27 cellular contexts compared by ENCODE assay signal in the genomic region with DNA sequence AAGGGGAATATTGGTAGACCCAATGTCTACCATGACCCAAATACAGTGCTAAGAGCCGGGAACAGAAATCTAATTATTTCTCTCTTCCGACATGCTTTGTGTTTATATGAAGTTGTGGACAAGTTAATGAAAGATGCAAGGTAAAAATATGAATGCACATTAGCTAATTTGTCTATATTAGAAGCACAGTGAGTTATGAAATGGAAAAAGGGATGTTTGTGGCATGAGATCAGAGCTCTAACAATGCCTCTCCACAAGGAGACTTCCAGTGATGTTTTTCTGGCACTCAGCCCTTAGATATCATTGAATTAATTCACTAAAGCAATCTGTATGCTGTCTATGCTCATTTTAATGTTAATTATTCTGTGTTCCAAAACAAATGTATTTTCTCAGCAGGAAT.
DNase-seq lines count a peak whose midpoint lies in the region; ATAC-seq and TF ChIP-seq lines count a peak whose summit lies in the region.
"Had no signal": no experiment of that assay in that cellular context is flagged by ENCODE, and none has a peak within 500 bp of the region (broad histone marks: within the 10 kb centered on the region; RNA-seq: fewer than 3 reads in every experiment).

No MANE protein-coding gene starts in this region.

- no peaks in the 10 kb centered on the region for H3K79me2 ChIP-seq in SK-N-SH (ENCODE audit: insufficient read depth)

- no peaks in the 10 kb centered on the region for H3K9me3 ChIP-seq in SK-N-SH
- H3K9me3 ChIP-seq: breast epithelium, Caco-2, gastrocnemius medialis, sigmoid colon had no signal

- no peaks in the 10 kb centered on the region for H3K27me3 ChIP-seq in SK-N-SH (ENCODE audit: insufficient read depth)
- H3K27me3 ChIP-seq: breast epithelium, gastrocnemius medialis, neural progenitor cell, sigmoid colon had no signal

- no peak for TF ChIP-seq CTCF in SK-N-SH (IDR thresholded peaks at IDR 0.05)

- no peaks in the 10 kb centered on the region for H4K20me1 ChIP-seq in SK-N-SH (ENCODE audit: insufficient read depth)

- H3K9ac ChIP-seq in SK-N-SH: no peak overlapping the region
- H3K9ac ChIP-seq: neural progenitor cell had no signal

- POLR2A ChIA-PET in SK-N-SH (lab: Yijun Ruan, JAX): no interaction called here

- no peak overlapping the region for H3K4me3 ChIP-seq in SK-N-SH (ENCODE audit: low read depth in 2 of 2, low read length in 1 of 2)
- H3K4me3 ChIP-seq: breast epithelium, coronary artery, gastrocnemius medialis, neural progenitor cell, sigmoid colon had no signal

- no peak overlapping the region for H3K4me2 ChIP-seq in SK-N-SH
- H3K4me2 ChIP-seq: neural progenitor cell had no signal

- WGBS in SK-N-SH (ENCODE audit: low lambda C conversion rate): 19% methylated on average over 2 of the region's 2 CpGs

- peaks cover 2 to 28% of the 10 kb centered on the region in 2 experiments for H3K4me1 ChIP-seq in SK-N-SH (ENCODE audit: control insufficient read depth in 1 of 2, insufficient read depth in 2 of 2, low read depth in 1 of 2, low read length in 1 of 2)
- H3K4me1 ChIP-seq: breast epithelium, gastrocnemius medialis, sigmoid colon had no signal

- H3K27ac ChIP-seq in SK-N-SH (ENCODE audit: low read depth in 2 of 2, low read length in 1 of 2): peak overlapping the region in 1 of 2 experiments; percentile 31; a peak in 2 of 4 replicates
- H3K27ac ChIP-seq: breast epithelium, C4-2B, coronary artery, gastrocnemius medialis, neural progenitor cell, sigmoid colon, WERI-Rb-1 had no signal

- no peaks in the 10 kb centered on the region for H3F3A ChIP-seq in SK-N-SH (replicated peaks; ENCODE audit: insufficient read depth)

- TF ChIP-seq EP300 in SK-N-SH (IDR thresholded peaks at IDR 0.05; ENCODE audit: borderline replicate concordance in 1 of 2, low read depth in 1 of 2, low read length in 1 of 2): no peak

- H2AFZ ChIP-seq in SK-N-SH (ENCODE audit: low read depth): 0 out of 2 replicates have a peak overlapping the region, but pooled peaks have one; percentile 2
- H2AFZ ChIP-seq: neural progenitor cell had no signal

- TF ChIP-seq RAD21 in SK-N-SH (IDR thresholded peaks at IDR 0.05; ENCODE audit: low read length): no peak

- ATAC-seq in HG03571 (IDR thresholded peaks at IDR 0.05; ENCODE audit: unreplicated experiment) (no peak), HG03039 (IDR thresholded peaks at IDR 0.05; ENCODE audit: unreplicated experiment) (no peak)
- ATAC-seq: activated naive CD8-positive, alpha-beta T cell treated with anti-CD3 and anti-CD28 coated beads, Interleukin-2, amount 50 U/mL, for 24 hours; gastrocnemius medialis; stimulated activated memory B cell treated with anti-CD40 and anti-IgM and Interleukin-4, amounts not matched to agents 10 μg/mL and 1 μg/mL and 100 μg/mL, for 72 hours had no signal

- CTCF ChIA-PET in SK-N-SH (lab: Yijun Ruan, JAX): interaction anchor here (1.0 to 1.2 kb wide), 2 partner anchors 12 to 26 kb away, joined by 3 to 4 read pairs; no protein-coding TSS in a partner anchor

- no peaks in the 10 kb centered on the region for H3K9me2 ChIP-seq in SK-N-SH

- H3K36me3 ChIP-seq in SK-N-SH (replicated peaks in 1 of 2; ENCODE audit: control insufficient read depth in 1 of 2, insufficient read depth in 2 of 2, low read length in 1 of 2): no peaks in the 10 kb centered on the region
- H3K36me3 ChIP-seq: breast epithelium, gastrocnemius medialis, neural progenitor cell, sigmoid colon, WERI-Rb-1 had no signal

- peak; percentile 3 for DNase-seq in A172 (ENCODE audit: low spot score)
- peak; percentile 6 for DNase-seq in ELR (ENCODE audit: low read depth)
- DNase-seq in SK-N-SH: no peak
- peak; percentile 27 for DNase-seq in dedifferentiated amniotic fluid mesenchymal stem cell (ENCODE audit: extremely low spot score)
- no peak for DNase-seq in hypothalamus (lab: John Stamatoyannopoulos, UW)
- no peak for DNase-seq in cortex of kidney (lab: John Stamatoyannopoulos, UW)
- DNase-seq: activated CD4-positive, alpha-beta T cell treated with anti-CD3 and anti-CD28 coated beads for 48 hours; activated gamma-delta T cell; activated naive CD8-positive, alpha-beta T cell treated with anti-CD3 and anti-CD28 coated beads, Interleukin-2, amount 50 U/mL, for 24 hours; activated T-cell treated with anti-CD3 and anti-CD28 coated beads, Interleukin-2, amount 50 U/mL, for 1 hour; Caco-2; gastrocnemius medialis; GF-D8; mesenchymal stem cell; NCI-H526; RPMI8226; sigmoid colon; stimulated activated CD4-positive, alpha-beta T cell treated with anti-CD3 and anti-CD28 coated beads, Interleukin-4, amount 100 ng/mL, for 4 hours; T-helper 9 cell; WERI-Rb-1 had no signal

TF ChIP-seq in SK-N-SH, 30 proteins besides CTCF, POLR2A, EP300 and RAD21:
- TF ChIP-seq, protein P1, sequence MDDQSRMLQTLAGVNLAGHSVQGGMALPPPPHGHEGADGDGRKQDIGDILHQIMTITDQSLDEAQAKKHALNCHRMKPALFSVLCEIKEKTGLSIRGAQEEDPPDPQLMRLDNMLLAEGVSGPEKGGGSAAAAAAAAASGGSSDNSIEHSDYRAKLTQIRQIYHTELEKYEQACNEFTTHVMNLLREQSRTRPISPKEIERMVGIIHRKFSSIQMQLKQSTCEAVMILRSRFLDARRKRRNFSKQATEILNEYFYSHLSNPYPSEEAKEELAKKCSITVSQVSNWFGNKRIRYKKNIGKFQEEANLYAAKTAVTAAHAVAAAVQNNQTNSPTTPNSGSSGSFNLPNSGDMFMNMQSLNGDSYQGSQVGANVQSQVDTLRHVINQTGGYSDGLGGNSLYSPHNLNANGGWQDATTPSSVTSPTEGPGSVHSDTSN (IDR thresholded peaks at IDR 0.05): peak; percentile 22; the same call in 1 of the 2 replicates
- TF ChIP-seq, protein P2, sequence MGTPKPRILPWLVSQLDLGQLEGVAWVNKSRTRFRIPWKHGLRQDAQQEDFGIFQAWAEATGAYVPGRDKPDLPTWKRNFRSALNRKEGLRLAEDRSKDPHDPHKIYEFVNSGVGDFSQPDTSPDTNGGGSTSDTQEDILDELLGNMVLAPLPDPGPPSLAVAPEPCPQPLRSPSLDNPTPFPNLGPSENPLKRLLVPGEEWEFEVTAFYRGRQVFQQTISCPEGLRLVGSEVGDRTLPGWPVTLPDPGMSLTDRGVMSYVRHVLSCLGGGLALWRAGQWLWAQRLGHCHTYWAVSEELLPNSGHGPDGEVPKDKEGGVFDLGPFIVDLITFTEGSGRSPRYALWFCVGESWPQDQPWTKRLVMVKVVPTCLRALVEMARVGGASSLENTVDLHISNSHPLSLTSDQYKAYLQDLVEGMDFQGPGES (IDR thresholded peaks at IDR 0.05; ENCODE audit: low read depth, low read length): no peak
- peak; percentile 40; the same call in 1 of the 2 replicates for TF ChIP-seq NFIC (IDR thresholded peaks at IDR 0.05; ENCODE audit: borderline replicate concordance)

Comparison
In these comparisons a context has a peak if more than half of its experiments do, and no peak if none do; other contexts are left out.
1. DNase-seq: peak in A172 (single experiment), ELR (single experiment) and dedifferentiated amniotic fluid mesenchymal stem cell (single experiment); none in SK-N-SH (single experiment), hypothalamus (0 of 51) and cortex of kidney (single experiment).